In genomic region chr15:64842986-64843561, GRCh38 we compare ENCODE assay signal across 8 cellular contexts.
DNase-seq lines count a peak whose midpoint lies in the region; FAIRE-seq and TF ChIP-seq lines count a peak whose summit lies in the region.

No MANE protein-coding gene starts in this region.

- peak overlapping the region; percentile 89 for H3K4me3 Mint-ChIP-seq in T-helper 2 cell treated with Interferon-gamma antibody and Interleukin-4, amounts not matched to agents 5 μg/mL and 100 μg/mL, for 36 hours
- H3K4me3 Mint-ChIP-seq in nephron = peak overlapping the region; percentile 92 to 98 (median 97)

- no peak for TF ChIP-seq POLR2A in erythroblast (IDR thresholded peaks at IDR 0.05; ENCODE audit: low read length)

- H3K27me3 Mint-ChIP-seq in T-helper 2 cell treated with Interferon-gamma antibody and Interleukin-4, amounts not matched to agents 5 μg/mL and 100 μg/mL, for 36 hours (ENCODE audit: low read depth) = no peaks in the 10 kb centered on the region
- H3K27me3 Mint-ChIP-seq in nephron (ENCODE audit: low read depth) = no peaks in the 10 kb centered on the region

- no peak for TF ChIP-seq CTCF in nephron (IDR thresholded peaks at IDR 0.05; ENCODE audit: unreplicated experiment in 3 of 3)
- no peak for TF ChIP-seq CTCF in D721Med (IDR thresholded peaks at IDR 0.05; ENCODE audit: insufficient read depth, missing control alignments)

- no peak for DNase-seq in T-helper 2 cell treated with Interferon-gamma antibody and Interleukin-4, amounts not matched to agents 5 μg/mL and 100 μg/mL, for 36 hours (ENCODE audit: low spot score)
- DNase-seq in T-helper 2 cell (no peak), SKM-1 (lab: John Stamatoyannopoulos, UW; ENCODE audit: unreplicated experiment) (peak; percentile 93), erythroblast (lab: John Stamatoyannopoulos, UW) (peak; percentile 18 to 24), pons (ENCODE audit: low spot score) (no peak), D721Med (ENCODE audit: insufficient read length, low spot score) (no peak)
- DNase-seq in stimulated activated CD4-positive, alpha-beta T cell treated with anti-CD3 and anti-CD28 coated beads, Interleukin-15, amount 100 ng/mL, for 24 hours = no peak

- FAIRE-seq in D721Med (lab: Jason Lieb, UNC) = no peak

- peaks cover 20% of the 10 kb centered on the region for H3K36me3 Mint-ChIP-seq in T-helper 2 cell treated with Interferon-gamma antibody and Interleukin-4, amounts not matched to agents 5 μg/mL and 100 μg/mL, for 36 hours (ENCODE audit: low read depth)
- H3K36me3 Mint-ChIP-seq in nephron (ENCODE audit: low read depth) = peaks cover 2% of the 10 kb centered on the region

- H3K4me1 Mint-ChIP-seq in T-helper 2 cell treated with Interferon-gamma antibody and Interleukin-4, amounts not matched to agents 5 μg/mL and 100 μg/mL, for 36 hours (ENCODE audit: low read depth) = peaks cover 52% of the 10 kb centered on the region
- H3K4me1 Mint-ChIP-seq in nephron = peaks cover 50% of the 10 kb centered on the region

- peak overlapping the region; percentile 90 for H3K27ac Mint-ChIP-seq in T-helper 2 cell treated with Interferon-gamma antibody and Interleukin-4, amounts not matched to agents 5 μg/mL and 100 μg/mL, for 36 hours
- peak overlapping the region in 2 of 3 experiments; percentile 58 to 76 for H3K27ac Mint-ChIP-seq in nephron

- no peaks in the 10 kb centered on the region for H3K9me3 Mint-ChIP-seq in T-helper 2 cell treated with Interferon-gamma antibody and Interleukin-4, amounts not matched to agents 5 μg/mL and 100 μg/mL, for 36 hours
- no peaks in the 10 kb centered on the region for H3K9me3 Mint-ChIP-seq in nephron

Comparison
In these comparisons a context has a peak if more than half of its experiments do, and no peak if none do; other contexts are left out.
1. DNase-seq: peak in SKM-1 (single experiment) and erythroblast (2 of 2); none in T-helper 2 cell treated with Interferon-gamma antibody and Interleukin-4, amounts not matched to agents 5 μg/mL and 100 μg/mL, for 36 hours (single experiment), T-helper 2 cell (0 of 5), pons (single experiment), D721Med (single experiment) and stimulated activated CD4-positive, alpha-beta T cell treated with anti-CD3 and anti-CD28 coated beads, Interleukin-15, amount 100 ng/mL, for 24 hours (single experiment).